Comparison of ENCODE assay signal across 10 cellular contexts in genomic region chr2:15640291-15640711, GRCh38. TPM values are rescaled to one million over a fixed set of nuclear protein-coding genes. Genes with fewer than 3 reads are reported as not detected.
DNase-seq lines count a peak whose midpoint lies in the region; ATAC-seq, FAIRE-seq and TF ChIP-seq lines count a peak whose summit lies in the region.
"Had no signal": no experiment of that assay in that cellular context is flagged by ENCODE, and none has a peak within 500 bp of the region (broad histone marks: within the 10 kb centered on the region; RNA-seq: fewer than 3 reads in every experiment).

No MANE protein-coding gene starts in this region.

- no peaks in the 10 kb centered on the region for H3K4me1 ChIP-seq in mesendoderm (ENCODE audit: control insufficient read depth, low read depth, low read length)
- H3K4me1 ChIP-seq in effector memory CD4-positive, alpha-beta T cell (ENCODE audit: control insufficient read depth, insufficient read depth, low read length, poor library complexity, severe bottlenecking): no peaks in the 10 kb centered on the region
- H3K4me1 ChIP-seq: colonic mucosa had no signal

- H3K4me2 ChIP-seq in mesendoderm (ENCODE audit: low read length): no peak overlapping the region

- no peak overlapping the region for H3K4ac ChIP-seq in mesendoderm (ENCODE audit: low read depth, low read length)

- no peak for TF ChIP-seq CTCF in bronchial epithelial cell (IDR thresholded peaks at IDR 0.05; ENCODE audit: insufficient read depth, low read length, severe bottlenecking)

- H3K27me3 ChIP-seq in bronchial epithelial cell (ENCODE audit: control insufficient read depth, insufficient read depth, low read length): peaks cover under 1% of the 10 kb centered on the region
- no peaks in the 10 kb centered on the region for H3K27me3 ChIP-seq in mesendoderm (ENCODE audit: insufficient read depth, low read length, poor library complexity)
- no peaks in the 10 kb centered on the region for H3K27me3 ChIP-seq in effector memory CD4-positive, alpha-beta T cell (replicated peaks; ENCODE audit: control insufficient read depth, insufficient read depth, low read length, poor library complexity, severe bottlenecking)
- H3K27me3 ChIP-seq: colonic mucosa had no signal

- no peak overlapping the region for H3K27ac ChIP-seq in mesendoderm (ENCODE audit: low read depth, low read length)
- H3K27ac ChIP-seq in effector memory CD4-positive, alpha-beta T cell (ENCODE audit: insufficient read depth, low read length, poor library complexity, severe bottlenecking): no peak overlapping the region
- H3K27ac ChIP-seq: colonic mucosa had no signal

- no peak for ATAC-seq in HG03280 (IDR thresholded peaks at IDR 0.05; ENCODE audit: unreplicated experiment)
- ATAC-seq in GM19035 (IDR thresholded peaks at IDR 0.05; ENCODE audit: unreplicated experiment): no peak

- no peaks in the 10 kb centered on the region for H3K79me2 ChIP-seq in mesendoderm (ENCODE audit: control insufficient read depth, insufficient read depth, low read length)

- H3K23ac ChIP-seq in mesendoderm (ENCODE audit: low read length): no peak overlapping the region

- H4K5ac ChIP-seq in mesendoderm (ENCODE audit: low read length): no peak overlapping the region

- H2BK15ac ChIP-seq in mesendoderm (replicated peaks; ENCODE audit: low read depth): no peak overlapping the region

- H2BK120ac ChIP-seq in mesendoderm (ENCODE audit: low read depth, low read length): no peak overlapping the region

- H3K9ac ChIP-seq in mesendoderm (ENCODE audit: low read length): no peak overlapping the region

- DNase-seq in COLO829 (ENCODE audit: low spot score) (peak; percentile 62), KG1 (lab: John Stamatoyannopoulos, UW) (peak; percentile 25), bronchial epithelial cell (ENCODE audit: low read depth) (peak; percentile 83), mesendoderm (peak; percentile 40), retina (no peak)
- DNase-seq in effector memory CD4-positive, alpha-beta T cell: no peak
- DNase-seq: colonic mucosa, NCI-H187 had no signal

- H2BK5ac ChIP-seq in mesendoderm (ENCODE audit: low read length): no peak overlapping the region

- no peak overlapping the region for H3K4me3 ChIP-seq in bronchial epithelial cell (ENCODE audit: low read depth, low read length)
- no peak overlapping the region for H3K4me3 ChIP-seq in mesendoderm (ENCODE audit: low read length)
- no peak overlapping the region for H3K4me3 ChIP-seq in effector memory CD4-positive, alpha-beta T cell (ENCODE audit: insufficient read depth, low read depth, low read length, poor library complexity, severe bottlenecking)
- H3K4me3 ChIP-seq: colonic mucosa had no signal

- no peak overlapping the region for H3K56ac ChIP-seq in mesendoderm (ENCODE audit: low read length)

- no peaks in the 10 kb centered on the region for H3K79me1 ChIP-seq in mesendoderm (ENCODE audit: low read length)

- H3K36me3 ChIP-seq in bronchial epithelial cell (ENCODE audit: control insufficient read depth, insufficient read depth, low read length): no peaks in the 10 kb centered on the region
- no peaks in the 10 kb centered on the region for H3K36me3 ChIP-seq in mesendoderm (ENCODE audit: control insufficient read depth, insufficient read depth, low read length)
- no peaks in the 10 kb centered on the region for H3K36me3 ChIP-seq in effector memory CD4-positive, alpha-beta T cell (ENCODE audit: control insufficient read depth, insufficient read depth, low read length)
- H3K36me3 ChIP-seq: colonic mucosa had no signal

- WGBS in mesendoderm (ENCODE audit: extremely low coverage, insufficient coverage, low lambda C conversion rate): no CpG with 5 or more reads among the region's 6 CpGs

- FAIRE-seq in bronchial epithelial cell (lab: Jason Lieb, UNC): no peak

- no peaks in the 10 kb centered on the region for H3K9me3 ChIP-seq in effector memory CD4-positive, alpha-beta T cell (ENCODE audit: control insufficient read depth, low read length)
- H3K9me3 ChIP-seq: colonic mucosa had no signal

- no peak overlapping the region for H3K18ac ChIP-seq in mesendoderm (ENCODE audit: low read length)

- no peak overlapping the region for H4K8ac ChIP-seq in mesendoderm (ENCODE audit: low read depth, low read length)

- no peak overlapping the region for H2AK5ac ChIP-seq in mesendoderm (ENCODE audit: low read length)

RNA-seq across cellular contexts. Expression of gene DDX1, which starts 48.6 kb away (rescaled TPM):
- total RNA-seq in bronchial epithelial cell: 68.2 and 81.3 TPM in 2 replicates
- polyA plus RNA-seq in mesendoderm (2013, experiment 1 of 2): 134 TPM
- 134 TPM for polyA plus RNA-seq in mesendoderm (2013, experiment 2 of 2)

Comparison
In these comparisons a context has a peak if more than half of its experiments do, and no peak if none do; other contexts are left out.
1. DNase-seq: peak in COLO829 (single experiment), KG1 (single experiment), bronchial epithelial cell (single experiment) and mesendoderm (single experiment); none in effector memory CD4-positive, alpha-beta T cell (0 of 3) and retina (single experiment).